In the genomic region with DNA sequence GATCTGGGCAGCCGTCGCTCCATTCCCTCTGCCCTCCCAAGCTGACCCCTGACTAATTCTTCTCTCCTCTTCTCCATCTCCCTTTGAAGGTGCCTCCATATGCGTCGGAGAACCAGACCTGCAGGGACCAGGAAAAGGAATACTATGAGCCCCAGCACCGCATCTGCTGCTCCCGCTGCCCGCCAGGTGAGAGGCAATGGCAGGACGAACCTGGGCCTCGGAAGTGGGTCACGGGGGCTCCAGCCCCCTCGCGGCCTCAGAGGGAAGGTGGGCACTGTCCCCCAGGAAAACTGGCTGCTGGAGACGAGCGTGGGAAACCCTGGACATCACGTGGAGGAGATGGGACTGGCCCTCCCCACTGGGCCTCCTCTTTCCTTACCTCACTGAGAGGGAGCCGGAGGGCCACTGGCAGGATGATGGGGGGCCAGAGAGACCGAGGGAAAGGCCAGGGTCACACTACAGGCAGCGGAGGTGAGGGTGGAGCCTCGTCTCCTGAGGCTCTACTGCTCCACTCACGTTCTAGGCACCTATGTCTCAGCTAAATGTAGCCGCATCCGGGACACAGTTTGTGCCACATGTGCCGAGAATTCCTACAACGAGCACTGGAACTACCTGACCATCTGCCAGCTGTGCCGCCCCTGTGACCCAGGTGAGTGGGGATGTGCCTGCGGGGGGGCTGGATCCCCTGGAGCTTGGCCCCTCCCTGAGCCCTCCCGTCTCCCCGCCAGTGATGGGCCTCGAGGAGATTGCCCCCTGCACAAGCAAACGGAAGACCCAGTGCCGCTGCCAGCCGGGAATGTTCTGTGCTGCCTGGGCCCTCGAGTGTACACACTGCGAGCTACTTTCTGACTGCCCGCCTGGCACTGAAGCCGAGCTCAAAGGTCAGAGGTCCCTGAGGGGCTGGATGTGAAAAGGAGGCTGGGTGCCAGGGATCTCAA, we compare ENCODE assay signal across 9 cellular contexts. TPM values are rescaled to one million over a fixed set of nuclear protein-coding genes. Genes with fewer than 3 reads are reported as not detected.
A peak's percentile ranks its signal among the peaks of the same experiment; 100 is the strongest.
DNase-seq lines count a peak whose midpoint lies in the region; ATAC-seq and TF ChIP-seq lines count a peak whose summit lies in the region.
"Had no signal": no experiment of that assay in that cellular context is flagged by ENCODE, and none has a peak within 500 bp of the region (broad histone marks: within the 10 kb centered on the region; RNA-seq: fewer than 3 reads in every experiment).

No MANE protein-coding gene starts in this region.

- peak overlapping the region; percentile 82 to 92 for H3K4me3 ChIP-seq in muscle layer of duodenum (ENCODE audit: low read depth in 1 of 2, low read length in 2 of 2)
- H3K4me3 ChIP-seq in aorta (ENCODE audit: low read length in 2 of 2): peak overlapping the region; percentile 36 to 48

- peak overlapping the region; percentile 52 for H3K27ac Mint-ChIP-seq in stimulated activated naive CD8-positive, alpha-beta T cell treated with anti-CD3 and anti-CD28 coated beads, Interleukin-15, Interleukin-2, amounts not matched to agents 100 ng/mL and 50 ng/mL, for 24 hours
- H3K27ac Mint-ChIP-seq in endothelial cell (ENCODE audit: unreplicated experiment): no peak overlapping the region

- H3K27ac ChIP-seq in muscle layer of duodenum (ENCODE audit: low read length) (peak overlapping the region; percentile 95), aorta (ENCODE audit: low read depth in 1 of 2, low read length in 2 of 2) (peak overlapping the region; percentile 31 to 50)

- H3K9me3 Mint-ChIP-seq in stimulated activated naive CD8-positive, alpha-beta T cell treated with anti-CD3 and anti-CD28 coated beads, Interleukin-15, Interleukin-2, amounts not matched to agents 100 ng/mL and 50 ng/mL, for 24 hours: no peaks in the 10 kb centered on the region
- H3K9me3 Mint-ChIP-seq in endothelial cell (ENCODE audit: unreplicated experiment): no peaks in the 10 kb centered on the region

- peaks cover 12 to 47% of the 10 kb centered on the region in 2 donors for H3K4me1 ChIP-seq in muscle layer of duodenum (ENCODE audit: control insufficient read depth in 1 of 2, insufficient read depth in 2 of 2, low read length in 2 of 2)
- no peaks in the 10 kb centered on the region for H3K4me1 ChIP-seq in aorta (ENCODE audit: control insufficient read depth in 1 of 2, insufficient read depth in 2 of 2, low read length in 2 of 2)

- H3K4me3 Mint-ChIP-seq in stimulated activated naive CD8-positive, alpha-beta T cell treated with anti-CD3 and anti-CD28 coated beads, Interleukin-15, Interleukin-2, amounts not matched to agents 100 ng/mL and 50 ng/mL, for 24 hours: no peak overlapping the region
- H3K4me3 Mint-ChIP-seq in endothelial cell (ENCODE audit: unreplicated experiment): peak overlapping the region; percentile 69

- peaks cover 24% of the 10 kb centered on the region for H3K27me3 Mint-ChIP-seq in stimulated activated naive CD8-positive, alpha-beta T cell treated with anti-CD3 and anti-CD28 coated beads, Interleukin-15, Interleukin-2, amounts not matched to agents 100 ng/mL and 50 ng/mL, for 24 hours
- H3K27me3 Mint-ChIP-seq in endothelial cell (ENCODE audit: unreplicated experiment): peaks cover 8% of the 10 kb centered on the region

- H3K36me3 ChIP-seq in muscle layer of duodenum (ENCODE audit: control insufficient read depth in 1 of 2, insufficient read depth in 2 of 2, low read length in 2 of 2) (peaks cover 29% of the 10 kb centered on the region in 2 donors), aorta (ENCODE audit: control insufficient read depth in 1 of 2, insufficient read depth in 2 of 2, low read length in 1 of 2) (no peaks in the 10 kb centered on the region)

- no peak for DNase-seq in stimulated activated naive CD8-positive, alpha-beta T cell treated with anti-CD3 and anti-CD28 coated beads, Interleukin-15, Interleukin-2, amounts not matched to agents 100 U/mL and 50 U/mL, for 24 hours
- DNase-seq in endothelial cell (ENCODE audit: low spot score): no peak
- DNase-seq in aorta: peak; percentile 59 to 74
- no peak for DNase-seq in stimulated activated CD4-positive, alpha-beta T cell treated with anti-CD3 and anti-CD28 coated beads, Interleukin-4, amount 100 ng/mL, for 24 hours
- DNase-seq: NCI-H1048 had no signal

- H3K36me3 Mint-ChIP-seq in stimulated activated naive CD8-positive, alpha-beta T cell treated with anti-CD3 and anti-CD28 coated beads, Interleukin-15, Interleukin-2, amounts not matched to agents 100 ng/mL and 50 ng/mL, for 24 hours (ENCODE audit: low read depth): no peaks in the 10 kb centered on the region
- peaks cover 14% of the 10 kb centered on the region for H3K36me3 Mint-ChIP-seq in endothelial cell (ENCODE audit: low read depth, unreplicated experiment)

- H3K9me3 ChIP-seq in muscle layer of duodenum (ENCODE audit: control insufficient read depth in 1 of 2, low read length in 2 of 2) (no peaks in the 10 kb centered on the region), aorta (ENCODE audit: control insufficient read depth, low read length) (no peaks in the 10 kb centered on the region)

- no peak for TF ChIP-seq CTCF in endothelial cell (IDR thresholded peaks at IDR 0.05; ENCODE audit: unreplicated experiment)

- ATAC-seq in stimulated activated naive CD8-positive, alpha-beta T cell treated with anti-CD3 and anti-CD28 coated beads, Interleukin-15, Interleukin-2, amounts not matched to agents 100 U/mL and 50 U/mL, for 24 hours: no peak
- ATAC-seq in aorta (ENCODE audit: low FRiP score) (no peak), GM19395 (IDR thresholded peaks at IDR 0.05; ENCODE audit: unreplicated experiment) (no peak), HG03432 (IDR thresholded peaks at IDR 0.05; ENCODE audit: unreplicated experiment) (no peak)

- WGBS in aorta, 2 donors: 69 to 75% methylated on average over 34 to 36 of the region's 36 CpGs

- intact Hi-C loops in aorta (cut with DNase I): loop anchor here (2.0 to 5.0 kb wide), 2 partner anchors 42 to 48 kb away; a partner anchor contains a TSS

- peaks cover 4% of the 10 kb centered on the region for H3K4me1 Mint-ChIP-seq in stimulated activated naive CD8-positive, alpha-beta T cell treated with anti-CD3 and anti-CD28 coated beads, Interleukin-15, Interleukin-2, amounts not matched to agents 100 ng/mL and 50 ng/mL, for 24 hours (ENCODE audit: low read depth)
- H3K4me1 Mint-ChIP-seq in endothelial cell (ENCODE audit: unreplicated experiment): peaks cover 11% of the 10 kb centered on the region

- H3K27me3 ChIP-seq in muscle layer of duodenum (ENCODE audit: low read depth, low read length): no peaks in the 10 kb centered on the region
- H3K27me3 ChIP-seq in aorta (ENCODE audit: control insufficient read depth in 1 of 2, insufficient read depth in 2 of 2, low read length in 1 of 2): no peaks in the 10 kb centered on the region

RNA-seq across cellular contexts. Expression of a gene that starts 0.8 kb away (rescaled TPM):
- total RNA-seq in endothelial cell (ENCODE audit: unreplicated experiment) (40.3 TPM), aorta (100 to 1,000 TPM in 1 of 2 donors, 10 to 100 TPM in 1; 83.1 to 103 TPM)
- polyA plus RNA-seq in aorta: 10 to 100 TPM; 20.5 to 87.8 TPM

RNA-seq across cellular contexts. Expression of a gene that starts 9.4 kb away (rescaled TPM):
- total RNA-seq in endothelial cell (ENCODE audit: unreplicated experiment): 2.2 TPM
- total RNA-seq in aorta: 1 to 10 TPM; 1.5 to 2.4 TPM
- polyA plus RNA-seq in aorta: 1 to 10 TPM in 1 of 2 donors, under 1 TPM in 1; 0.61 to 1.5 TPM

RNA-seq across cellular contexts. Expression of a gene that starts 42.9 kb away (rescaled TPM):
- total RNA-seq in endothelial cell (ENCODE audit: unreplicated experiment) (125 TPM), aorta (100 to 1,000 TPM; 190 to 236 TPM)
- polyA plus RNA-seq in aorta: 100 to 1,000 TPM in 1 of 2 donors, 10 to 100 TPM in 1; 36.9 to 112 TPM

RNA-seq across cellular contexts. Expression of a gene that starts 60.0 kb away (rescaled TPM):
- total RNA-seq in endothelial cell (ENCODE audit: unreplicated experiment) (not detected), aorta (1 to 10 TPM; 1.2 TPM)
- under 1 TPM; 0.51 to 0.88 TPM for polyA plus RNA-seq in aorta

Comparison
In these comparisons a context has a peak if more than half of its experiments do, and no peak if none do; other contexts are left out.
1. DNase-seq: peak in aorta (2 of 2); none in stimulated activated naive CD8-positive, alpha-beta T cell treated with anti-CD3 and anti-CD28 coated beads, Interleukin-15, Interleukin-2, amounts not matched to agents 100 U/mL and 50 U/mL, for 24 hours (single experiment), endothelial cell (single experiment) and stimulated activated CD4-positive, alpha-beta T cell treated with anti-CD3 and anti-CD28 coated beads, Interleukin-4, amount 100 ng/mL, for 24 hours (single experiment).